ENCODE assay signal across 1 cellular context in genomic region chr3:13262493-13263211, GRCh38.
TF ChIP-seq lines count a peak whose summit lies in the region.

No MANE protein-coding gene starts in this region.

TF ChIP-seq in GM12878, 131 proteins besides CTCF, POLR2A, EP300 and RAD21 (continued from another document and continues in another):
- no peak for TF ChIP-seq BCL3 (IDR thresholded peaks at IDR 0.05; ENCODE audit: borderline replicate concordance, insufficient read depth, low read depth, low read length, poor library complexity, severe bottlenecking)
- no peak for TF ChIP-seq RAD51 (IDR thresholded peaks at IDR 0.05)
- TF ChIP-seq, protein P1, sequence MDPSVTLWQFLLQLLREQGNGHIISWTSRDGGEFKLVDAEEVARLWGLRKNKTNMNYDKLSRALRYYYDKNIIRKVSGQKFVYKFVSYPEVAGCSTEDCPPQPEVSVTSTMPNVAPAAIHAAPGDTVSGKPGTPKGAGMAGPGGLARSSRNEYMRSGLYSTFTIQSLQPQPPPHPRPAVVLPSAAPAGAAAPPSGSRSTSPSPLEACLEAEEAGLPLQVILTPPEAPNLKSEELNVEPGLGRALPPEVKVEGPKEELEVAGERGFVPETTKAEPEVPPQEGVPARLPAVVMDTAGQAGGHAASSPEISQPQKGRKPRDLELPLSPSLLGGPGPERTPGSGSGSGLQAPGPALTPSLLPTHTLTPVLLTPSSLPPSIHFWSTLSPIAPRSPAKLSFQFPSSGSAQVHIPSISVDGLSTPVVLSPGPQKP (IDR thresholded peaks at IDR 0.05; ENCODE audit: low read depth, low read length) = no peak
- TF ChIP-seq, protein P2, sequence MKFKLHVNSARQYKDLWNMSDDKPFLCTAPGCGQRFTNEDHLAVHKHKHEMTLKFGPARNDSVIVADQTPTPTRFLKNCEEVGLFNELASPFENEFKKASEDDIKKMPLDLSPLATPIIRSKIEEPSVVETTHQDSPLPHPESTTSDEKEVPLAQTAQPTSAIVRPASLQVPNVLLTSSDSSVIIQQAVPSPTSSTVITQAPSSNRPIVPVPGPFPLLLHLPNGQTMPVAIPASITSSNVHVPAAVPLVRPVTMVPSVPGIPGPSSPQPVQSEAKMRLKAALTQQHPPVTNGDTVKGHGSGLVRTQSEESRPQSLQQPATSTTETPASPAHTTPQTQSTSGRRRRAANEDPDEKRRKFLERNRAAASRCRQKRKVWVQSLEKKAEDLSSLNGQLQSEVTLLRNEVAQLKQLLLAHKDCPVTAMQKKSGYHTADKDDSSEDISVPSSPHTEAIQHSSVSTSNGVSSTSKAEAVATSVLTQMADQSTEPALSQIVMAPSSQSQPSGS (IDR thresholded peaks at IDR 0.05; ENCODE audit: low read length) = no peak
- TF ChIP-seq TAF1 (IDR thresholded peaks at IDR 0.05; ENCODE audit: borderline replicate concordance, low read depth, low read length) = no peak
- TF ChIP-seq LARP7 (IDR thresholded peaks at IDR 0.05) = no peak
- TF ChIP-seq GABPA (IDR thresholded peaks at IDR 0.05; ENCODE audit: low read depth) = no peak
- TF ChIP-seq, protein P3, sequence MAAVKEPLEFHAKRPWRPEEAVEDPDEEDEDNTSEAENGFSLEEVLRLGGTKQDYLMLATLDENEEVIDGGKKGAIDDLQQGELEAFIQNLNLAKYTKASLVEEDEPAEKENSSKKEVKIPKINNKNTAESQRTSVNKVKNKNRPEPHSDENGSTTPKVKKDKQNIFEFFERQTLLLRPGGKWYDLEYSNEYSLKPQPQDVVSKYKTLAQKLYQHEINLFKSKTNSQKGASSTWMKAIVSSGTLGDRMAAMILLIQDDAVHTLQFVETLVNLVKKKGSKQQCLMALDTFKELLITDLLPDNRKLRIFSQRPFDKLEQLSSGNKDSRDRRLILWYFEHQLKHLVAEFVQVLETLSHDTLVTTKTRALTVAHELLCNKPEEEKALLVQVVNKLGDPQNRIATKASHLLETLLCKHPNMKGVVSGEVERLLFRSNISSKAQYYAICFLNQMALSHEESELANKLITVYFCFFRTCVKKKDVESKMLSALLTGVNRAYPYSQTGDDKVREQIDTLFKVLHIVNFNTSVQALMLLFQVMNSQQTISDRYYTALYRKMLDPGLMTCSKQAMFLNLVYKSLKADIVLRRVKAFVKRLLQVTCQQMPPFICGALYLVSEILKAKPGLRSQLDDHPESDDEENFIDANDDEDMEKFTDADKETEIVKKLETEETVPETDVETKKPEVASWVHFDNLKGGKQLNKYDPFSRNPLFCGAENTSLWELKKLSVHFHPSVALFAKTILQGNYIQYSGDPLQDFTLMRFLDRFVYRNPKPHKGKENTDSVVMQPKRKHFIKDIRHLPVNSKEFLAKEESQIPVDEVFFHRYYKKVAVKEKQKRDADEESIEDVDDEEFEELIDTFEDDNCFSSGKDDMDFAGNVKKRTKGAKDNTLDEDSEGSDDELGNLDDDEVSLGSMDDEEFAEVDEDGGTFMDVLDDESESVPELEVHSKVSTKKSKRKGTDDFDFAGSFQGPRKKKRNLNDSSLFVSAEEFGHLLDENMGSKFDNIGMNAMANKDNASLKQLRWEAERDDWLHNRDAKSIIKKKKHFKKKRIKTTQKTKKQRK (IDR thresholded peaks at IDR 0.05; ENCODE audit: low read depth, low read length) = no peak
- no peak for TF ChIP-seq CBX3 (IDR thresholded peaks at IDR 0.05; ENCODE audit: borderline replicate concordance, low read depth)
- TF ChIP-seq PAX5 (IDR thresholded peaks at IDR 0.05; ENCODE audit: borderline replicate concordance, low read depth, low read length) = no peak
- no peak for TF ChIP-seq PAX8 (IDR thresholded peaks at IDR 0.05)
- TF ChIP-seq BRCA1 (IDR thresholded peaks at IDR 0.05; ENCODE audit: low read depth, low read length) = no peak
- no peak for TF ChIP-seq MAX (IDR thresholded peaks at IDR 0.05; ENCODE audit: low read depth, low read length)
- no peak for TF ChIP-seq E2F8 (IDR thresholded peaks at IDR 0.05; ENCODE audit: low read depth, partially characterized antibody)
- no peak for TF ChIP-seq STAT3 (IDR thresholded peaks at IDR 0.05; ENCODE audit: low read depth, low read length)
- TF ChIP-seq RELB (IDR thresholded peaks at IDR 0.05; ENCODE audit: low read depth) = peak; percentile 83
- TF ChIP-seq JUNB (IDR thresholded peaks at IDR 0.05) = no peak
- TF ChIP-seq CHD1 (IDR thresholded peaks at IDR 0.05; ENCODE audit: low read depth, low read length) = no peak
- peak; percentile 52 for TF ChIP-seq ATF7 (IDR thresholded peaks at IDR 0.05; ENCODE audit: low read depth)
- TF ChIP-seq TCF12 (IDR thresholded peaks at IDR 0.05; ENCODE audit: low read depth, low read length) = no peak
- TF ChIP-seq NBN (IDR thresholded peaks at IDR 0.05) = peak; percentile 73; the same call in 1 of the 2 replicates
- TF ChIP-seq ZNF274 (IDR thresholded peaks at IDR 0.05; ENCODE audit: insufficient read depth, insufficient read length) = no peak
- TF ChIP-seq FOS (IDR thresholded peaks at IDR 0.05; ENCODE audit: borderline replicate concordance, extremely low read depth, insufficient read length) = no peak
- TF ChIP-seq KLF5 (IDR thresholded peaks at IDR 0.05; ENCODE audit: partially characterized antibody) = no peak
- TF ChIP-seq, protein P4, sequence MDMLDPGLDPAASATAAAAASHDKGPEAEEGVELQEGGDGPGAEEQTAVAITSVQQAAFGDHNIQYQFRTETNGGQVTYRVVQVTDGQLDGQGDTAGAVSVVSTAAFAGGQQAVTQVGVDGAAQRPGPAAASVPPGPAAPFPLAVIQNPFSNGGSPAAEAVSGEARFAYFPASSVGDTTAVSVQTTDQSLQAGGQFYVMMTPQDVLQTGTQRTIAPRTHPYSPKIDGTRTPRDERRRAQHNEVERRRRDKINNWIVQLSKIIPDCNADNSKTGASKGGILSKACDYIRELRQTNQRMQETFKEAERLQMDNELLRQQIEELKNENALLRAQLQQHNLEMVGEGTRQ (IDR thresholded peaks at IDR 0.05; ENCODE audit: borderline replicate concordance, low read depth, low read length) = no peak
- no peak for TF ChIP-seq CBFB (IDR thresholded peaks at IDR 0.05; ENCODE audit: low read depth)
- TF ChIP-seq, protein P5, sequence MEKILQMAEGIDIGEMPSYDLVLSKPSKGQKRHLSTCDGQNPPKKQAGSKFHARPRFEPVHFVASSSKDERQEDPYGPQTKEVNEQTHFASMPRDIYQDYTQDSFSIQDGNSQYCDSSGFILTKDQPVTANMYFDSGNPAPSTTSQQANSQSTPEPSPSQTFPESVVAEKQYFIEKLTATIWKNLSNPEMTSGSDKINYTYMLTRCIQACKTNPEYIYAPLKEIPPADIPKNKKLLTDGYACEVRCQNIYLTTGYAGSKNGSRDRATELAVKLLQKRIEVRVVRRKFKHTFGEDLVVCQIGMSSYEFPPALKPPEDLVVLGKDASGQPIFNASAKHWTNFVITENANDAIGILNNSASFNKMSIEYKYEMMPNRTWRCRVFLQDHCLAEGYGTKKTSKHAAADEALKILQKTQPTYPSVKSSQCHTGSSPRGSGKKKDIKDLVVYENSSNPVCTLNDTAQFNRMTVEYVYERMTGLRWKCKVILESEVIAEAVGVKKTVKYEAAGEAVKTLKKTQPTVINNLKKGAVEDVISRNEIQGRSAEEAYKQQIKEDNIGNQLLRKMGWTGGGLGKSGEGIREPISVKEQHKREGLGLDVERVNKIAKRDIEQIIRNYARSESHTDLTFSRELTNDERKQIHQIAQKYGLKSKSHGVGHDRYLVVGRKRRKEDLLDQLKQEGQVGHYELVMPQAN (conservative IDR thresholded peaks at IDR 0.05) = no peak
- TF ChIP-seq YBX1 (IDR thresholded peaks at IDR 0.05) = no peak
- no peak for TF ChIP-seq YY1 (IDR thresholded peaks at IDR 0.05; ENCODE audit: low read depth, low read length)
- no peak for TF ChIP-seq MTA3 (IDR thresholded peaks at IDR 0.05; ENCODE audit: borderline replicate concordance, low read length)
- 0 out of 2 replicates have a peak, but pooled peaks have one; percentile 37 for TF ChIP-seq DPF2 (IDR thresholded peaks at IDR 0.05)
- peak; percentile 50; the same call in 1 of the 2 replicates for TF ChIP-seq ZNF217 (IDR thresholded peaks at IDR 0.05)
- TF ChIP-seq PKNOX1 (IDR thresholded peaks at IDR 0.05) = no peak
- TF ChIP-seq NRF1 (conservative IDR thresholded peaks at IDR 0.05; ENCODE audit: low read depth, low read length) = no peak
- no peak for TF ChIP-seq ZNF384 (IDR thresholded peaks at IDR 0.05; ENCODE audit: borderline replicate concordance, low read depth, low read length)
- no peak for TF ChIP-seq SUZ12 (IDR thresholded peaks at IDR 0.05; ENCODE audit: unreplicated experiment)
- TF ChIP-seq ESRRA (IDR thresholded peaks at IDR 0.05; ENCODE audit: low read length) = no peak
- TF ChIP-seq CUX1 (IDR thresholded peaks at IDR 0.05; ENCODE audit: insufficient replicate concordance, low read depth, low read length) = no peak
- TF ChIP-seq SPI1 (IDR thresholded peaks at IDR 0.05; ENCODE audit: borderline replicate concordance, insufficient read depth, low read depth, low read length) = no peak
- no peak for TF ChIP-seq FOXK2 (IDR thresholded peaks at IDR 0.05)
